ENCODE assay signal across 30 cellular contexts in genomic region chr16:1047123-1047522, GRCh38. TPM values are rescaled to one million over a fixed set of nuclear protein-coding genes. Genes with fewer than 3 reads are reported as not detected.
"Had no signal": no experiment of that assay in that cellular context is flagged by ENCODE, and none has a peak within 500 bp of the region (broad histone marks: within the 10 kb centered on the region; RNA-seq: fewer than 3 reads in every experiment).

No MANE protein-coding gene starts in this region.

- H3K27ac Mint-ChIP-seq: dendritic cell treated with granulocyte-macrophage colony-stimulating factor and Interleukin-4, amounts not matched to agents 40 ng/mL and 50 ng/mL, for 4 days; naive thymus-derived CD8-positive, alpha-beta T cell; nephron progenitor cell; progenitor cell of endocrine pancreas; stimulated activated memory B cell treated with anti-CD40 and anti-IgM and Interleukin-4, amounts not matched to agents 10 μg/mL and 1 μg/mL and 100 μg/mL, for 72 hours had no signal

- H3K4me1 ChIP-seq: colonic mucosa, lower lobe of right lung, pancreas had no signal

- H3K27ac ChIP-seq: colonic mucosa, esophagus squamous epithelium, heart right ventricle, lower lobe of right lung, pancreas had no signal

- H3K36me3 Mint-ChIP-seq: stimulated activated memory B cell treated with anti-CD40 and anti-IgM and Interleukin-4, amounts not matched to agents 10 μg/mL and 1 μg/mL and 100 μg/mL, for 72 hours had no signal

- H3K4me3 Mint-ChIP-seq: dendritic cell treated with granulocyte-macrophage colony-stimulating factor and Interleukin-4, amounts not matched to agents 40 ng/mL and 50 ng/mL, for 4 days; naive thymus-derived CD8-positive, alpha-beta T cell; nephron progenitor cell; stimulated activated memory B cell treated with anti-CD40 and anti-IgM and Interleukin-4, amounts not matched to agents 10 μg/mL and 1 μg/mL and 100 μg/mL, for 72 hours had no signal

- DNase-seq: central memory CD4-positive, alpha-beta T cell; colonic mucosa; effector memory CD4-positive, alpha-beta T cell; erythroblast; esophagus squamous epithelium; foreskin melanocyte; glutamatergic neuron; heart right ventricle; left colon; left ventricle myocardium superior; lower lobe of right lung; naive thymus-derived CD8-positive, alpha-beta T cell; nephron progenitor cell; pancreas; stimulated activated CD4-positive, alpha-beta T cell treated with anti-CD3 and anti-CD28 coated beads, Interleukin-12 subunit alpha, Interleukin-12 subunit beta, amount 100 ng/mL, for 4 hours; stimulated activated CD4-positive, alpha-beta T cell treated with anti-CD3 and anti-CD28 coated beads, Interleukin-2, amount 100 ng/mL, for 24 hours; stimulated activated CD4-positive, alpha-beta T cell treated with anti-CD3 and anti-CD28 coated beads, Interleukin-4, amount 100 ng/mL, for 24 hours; stimulated activated naive CD8-positive, alpha-beta T cell treated with anti-CD3 and anti-CD28 coated beads, Interleukin-15, Interleukin-2, amounts not matched to agents 100 U/mL and 50 U/mL, for 24 hours; trophoblast cell had no signal

- H3K4me1 Mint-ChIP-seq: stimulated activated memory B cell treated with anti-CD40 and anti-IgM and Interleukin-4, amounts not matched to agents 10 μg/mL and 1 μg/mL and 100 μg/mL, for 72 hours had no signal

- H3K36me3 ChIP-seq: colonic mucosa, esophagus squamous epithelium, heart right ventricle, lower lobe of right lung, pancreas had no signal

- H3K9me3 ChIP-seq: colonic mucosa, esophagus squamous epithelium, lower lobe of right lung, pancreas had no signal

- H3K4me3 ChIP-seq: colonic mucosa, esophagus squamous epithelium, heart right ventricle, lower lobe of right lung, pancreas, smooth muscle cell had no signal

- H3K27me3 ChIP-seq: pancreas had no signal

RNA-seq across cellular contexts. Expression of gene SSTR5, which starts 25.4 kb away (rescaled TPM):
- total RNA-seq: cerebellum; esophagus squamous epithelium; kidney epithelial cell; lower lobe of right lung; mesenteric fat pad; naive thymus-derived CD8-positive, alpha-beta T cell; sciatic nerve; smooth muscle cell had no signal

RNA-seq across cellular contexts. Expression of gene C1QTNF8, which starts 48.9 kb away (rescaled TPM):
- total RNA-seq: cerebellum; colonic mucosa; esophagus squamous epithelium; kidney epithelial cell; left colon; left ventricle myocardium superior; lower lobe of right lung; mesenteric fat pad; myocyte; naive thymus-derived CD8-positive, alpha-beta T cell; omental fat pad; pancreas; progenitor cell of endocrine pancreas; sciatic nerve; smooth muscle cell; urinary bladder had no signal
